In the genomic region with DNA sequence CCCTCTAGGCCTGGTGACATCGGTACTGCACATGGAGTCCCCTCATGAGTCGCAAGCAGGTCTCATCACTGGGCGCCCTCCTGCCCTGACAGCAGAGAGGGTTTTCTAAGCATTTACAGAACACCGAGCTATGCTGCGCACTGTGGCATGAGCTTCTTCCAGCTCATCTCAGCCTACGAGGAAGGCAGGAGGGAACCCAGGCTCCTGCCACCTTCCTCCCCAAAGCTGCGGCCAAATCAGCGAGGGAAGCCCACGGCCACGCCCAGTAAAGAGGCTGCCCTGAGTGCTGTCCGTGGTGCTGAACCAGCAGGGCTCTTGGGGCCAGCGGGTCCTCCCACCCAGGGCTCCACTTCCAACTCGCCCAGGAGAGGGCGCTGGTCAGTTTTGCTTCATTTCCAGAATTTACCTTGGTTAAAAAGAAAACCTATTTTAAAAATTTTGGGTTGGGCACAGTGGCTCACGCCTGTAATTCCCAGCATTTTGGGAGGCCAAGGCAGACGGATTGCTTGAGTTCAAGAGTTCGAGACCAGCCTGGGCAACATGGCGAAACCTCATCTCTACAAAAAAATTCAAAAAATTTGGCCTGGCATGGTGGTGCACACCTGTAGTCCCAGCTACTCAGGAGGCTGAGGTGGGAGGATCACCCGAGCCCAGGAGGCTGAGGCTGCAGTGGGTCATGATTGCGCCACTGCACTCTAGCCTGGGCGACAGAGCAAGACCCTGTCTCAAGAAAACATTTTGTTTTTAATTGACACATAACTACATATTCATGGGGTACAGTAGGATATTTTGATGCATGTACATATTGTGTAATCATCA, we compare ENCODE assay signal across 8 cellular contexts. TPM values are rescaled to one million over a fixed set of nuclear protein-coding genes. Genes with fewer than 3 reads are reported as not detected.
DNase-seq lines count a peak whose midpoint lies in the region; ATAC-seq, FAIRE-seq and TF ChIP-seq lines count a peak whose summit lies in the region.

No MANE protein-coding gene starts in this region.

- CTCF ChIA-PET in Panc1 (lab: Charles Lee): no interaction called here

- ATAC-seq in GM21723 (IDR thresholded peaks at IDR 0.05; ENCODE audit: unreplicated experiment) (peak; percentile 59), Panc1 (peak; percentile 91), GM21528 (IDR thresholded peaks at IDR 0.05; ENCODE audit: low FRiP score, unreplicated experiment) (no peak)

- H3K9me3 ChIP-seq in Panc1 (ENCODE audit: control insufficient read depth, insufficient read depth, low read depth, low read length) (no peaks in the 10 kb centered on the region), uterus (no peaks in the 10 kb centered on the region)

- POLR2A ChIA-PET in Panc1 (lab: Charles Lee): no interaction called here

- H3K4me3 ChIP-seq in Panc1 (ENCODE audit: low read depth in 2 of 2, low read length in 2 of 2) (no peak overlapping the region), uterus (no peak overlapping the region)

- H3K4me1 ChIP-seq in Panc1 (ENCODE audit: control insufficient read depth, insufficient read depth, low read length) (no peaks in the 10 kb centered on the region), uterus (no peaks in the 10 kb centered on the region)

- no peaks in the 10 kb centered on the region for H3K36me3 Mint-ChIP-seq in activated T-helper 2 cell treated with anti-CD3 and anti-CD28 coated beads, Interferon-gamma antibody, Interleukin-2, Interleukin-4, amounts not matched to agents 10 μg/mL and 5 μg/mL and 100 μg/mL, durations not matched to agents 14 hours and 24 hours and 36 hours (ENCODE audit: low read depth)
- no peaks in the 10 kb centered on the region for H3K36me3 Mint-ChIP-seq in osteocyte (ENCODE audit: unreplicated experiment)

- H3K36me3 ChIP-seq in Panc1 (ENCODE audit: control insufficient read depth, insufficient read depth, low read length) (no peaks in the 10 kb centered on the region), uterus (no peaks in the 10 kb centered on the region)

- H3K27ac Mint-ChIP-seq in activated T-helper 2 cell treated with anti-CD3 and anti-CD28 coated beads, Interferon-gamma antibody, Interleukin-2, Interleukin-4, amounts not matched to agents 10 μg/mL and 5 μg/mL and 100 μg/mL, durations not matched to agents 14 hours and 24 hours and 36 hours: no peak overlapping the region
- no peak overlapping the region for H3K27ac Mint-ChIP-seq in osteocyte (ENCODE audit: unreplicated experiment)

- no peak for TF ChIP-seq POLR2A in uterus (IDR thresholded peaks at IDR 0.05)

- no peaks in the 10 kb centered on the region for H3K27me3 Mint-ChIP-seq in activated T-helper 2 cell treated with anti-CD3 and anti-CD28 coated beads, Interferon-gamma antibody, Interleukin-2, Interleukin-4, amounts not matched to agents 10 μg/mL and 5 μg/mL and 100 μg/mL, durations not matched to agents 14 hours and 24 hours and 36 hours (ENCODE audit: low read depth)
- H3K27me3 Mint-ChIP-seq in osteocyte (ENCODE audit: unreplicated experiment): no peaks in the 10 kb centered on the region

- no peaks in the 10 kb centered on the region for H3K9me3 Mint-ChIP-seq in activated T-helper 2 cell treated with anti-CD3 and anti-CD28 coated beads, Interferon-gamma antibody, Interleukin-2, Interleukin-4, amounts not matched to agents 10 μg/mL and 5 μg/mL and 100 μg/mL, durations not matched to agents 14 hours and 24 hours and 36 hours
- H3K9me3 Mint-ChIP-seq in osteocyte (ENCODE audit: unreplicated experiment): no peaks in the 10 kb centered on the region

- no peak overlapping the region for H3K27ac ChIP-seq in Panc1 (ENCODE audit: low read length)
- no peak overlapping the region for H3K27ac ChIP-seq in uterus

- no TSS peak for BruUV-seq in Panc1 (replicated peaks; lab: Mats Ljungman, UMichigan)

- intact Hi-C loops in Panc1 (cut with micrococcal nuclease; ENCODE audit: unreplicated experiment): loop anchor here (5.0 kb wide), 1 partner anchor 107 kb away; no protein-coding TSS in a partner anchor
- intact Hi-C loops in activated T-helper 2 cell treated with anti-CD3 and anti-CD28 coated beads, Interferon-gamma antibody, Interleukin-2, Interleukin-4, amounts not matched to agents 10 μg/mL and 5 μg/mL and 100 μg/mL, durations not matched to agents 14 hours and 24 hours and 36 hours (cut with micrococcal nuclease): loop anchor here (1.0 kb wide), 1 partner anchor 121 kb away; no protein-coding TSS in a partner anchor
- intact Hi-C loops in uterus (cut with DNase I; ENCODE audit: low total_unique reads): no loop called here

- peak; percentile 68 for DNase-seq in Ammon's horn (ENCODE audit: low spot score)
- peak; percentile 8 for DNase-seq in Panc1 (ENCODE audit: low read depth, low spot score)
- peak; percentile 75 for DNase-seq in activated T-helper 2 cell treated with anti-CD3 and anti-CD28 coated beads, Interferon-gamma antibody, Interleukin-2, Interleukin-4, amounts not matched to agents 10 μg/mL and 5 μg/mL and 100 μg/mL, durations not matched to agents 14 hours and 24 hours and 36 hours (ENCODE audit: low spot score)
- DNase-seq in frontal cortex (ENCODE audit: low spot score in 2 of 2): peak; percentile 60 to 75
- peak; percentile 95 for DNase-seq in osteocyte (ENCODE audit: extremely low spot score, unreplicated experiment)
- peak; percentile 59 to 65 for DNase-seq in uterus

- in situ Hi-C loops in Panc1 (cut with HindIII; ENCODE audit: low pct_unique_long_range_greater_than_20kb, low sequenced_read_pairs): no loop called here

- no peaks in the 10 kb centered on the region for H3K4me1 Mint-ChIP-seq in activated T-helper 2 cell treated with anti-CD3 and anti-CD28 coated beads, Interferon-gamma antibody, Interleukin-2, Interleukin-4, amounts not matched to agents 10 μg/mL and 5 μg/mL and 100 μg/mL, durations not matched to agents 14 hours and 24 hours and 36 hours (ENCODE audit: low read depth)
- no peaks in the 10 kb centered on the region for H3K4me1 Mint-ChIP-seq in osteocyte (ENCODE audit: unreplicated experiment)

- FAIRE-seq in frontal cortex (lab: Jason Lieb, UNC): no peak

- H3K27me3 ChIP-seq in Panc1 (ENCODE audit: control insufficient read depth, insufficient read depth, low read length): no peaks in the 10 kb centered on the region
- no peaks in the 10 kb centered on the region for H3K27me3 ChIP-seq in uterus

- TF ChIP-seq CTCF in Panc1 (IDR thresholded peaks at IDR 0.05) (peak; percentile 84), osteocyte (IDR thresholded peaks at IDR 0.05) (peak; percentile 90), uterus (IDR thresholded peaks at IDR 0.05) (peak; percentile 33 to 63 (median 42))

- no peak overlapping the region for H3K4me3 Mint-ChIP-seq in activated T-helper 2 cell treated with anti-CD3 and anti-CD28 coated beads, Interferon-gamma antibody, Interleukin-2, Interleukin-4, amounts not matched to agents 10 μg/mL and 5 μg/mL and 100 μg/mL, durations not matched to agents 14 hours and 24 hours and 36 hours (ENCODE audit: low read depth)
- H3K4me3 Mint-ChIP-seq in osteocyte (ENCODE audit: unreplicated experiment): no peak overlapping the region

RNA-seq across cellular contexts. Expression of gene PHF21B, which starts 34.2 kb away (rescaled TPM):
- total RNA-seq in Panc1 (2021; ENCODE audit: unreplicated experiment) (4.5 TPM), frontal cortex (8.6 TPM), osteocyte (0.54 TPM in 1 of 2 replicates, not detected in the other), uterus (10 to 100 TPM in 1 of 4 donors, 1 to 10 TPM in 1, under 1 TPM in 2; under 0.01 to 11.9 (median 2.9) TPM)
- 2.3 TPM for polyA plus RNA-seq in Panc1 (2012; ENCODE audit: insufficient read length)
- total RNA-seq in activated T-helper 2 cell treated with anti-CD3 and anti-CD28 coated beads, Interferon-gamma antibody, Interleukin-2, Interleukin-4, amounts not matched to agents 10 μg/mL and 5 μg/mL and 100 μg/mL, durations not matched to agents 14 hours and 24 hours and 36 hours: 0.30 and 1.2 TPM in 2 replicates

Comparison
In these comparisons a context has a peak if more than half of its experiments do, and no peak if none do; other contexts are left out.
1. DNase-seq: peak in every context shown above with its lines; median percentile 95 in osteocyte; 75 in activated T-helper 2 cell treated with anti-CD3 and anti-CD28 coated beads, Interferon-gamma antibody, Interleukin-2, Interleukin-4, amounts not matched to agents 10 μg/mL and 5 μg/mL and 100 μg/mL, durations not matched to agents 14 hours and 24 hours and 36 hours; 68 in Ammon's horn; 68 in frontal cortex; 62 in uterus; 8 in Panc1.